ENCODE assay signal across 13 cellular contexts in the genomic region with DNA sequence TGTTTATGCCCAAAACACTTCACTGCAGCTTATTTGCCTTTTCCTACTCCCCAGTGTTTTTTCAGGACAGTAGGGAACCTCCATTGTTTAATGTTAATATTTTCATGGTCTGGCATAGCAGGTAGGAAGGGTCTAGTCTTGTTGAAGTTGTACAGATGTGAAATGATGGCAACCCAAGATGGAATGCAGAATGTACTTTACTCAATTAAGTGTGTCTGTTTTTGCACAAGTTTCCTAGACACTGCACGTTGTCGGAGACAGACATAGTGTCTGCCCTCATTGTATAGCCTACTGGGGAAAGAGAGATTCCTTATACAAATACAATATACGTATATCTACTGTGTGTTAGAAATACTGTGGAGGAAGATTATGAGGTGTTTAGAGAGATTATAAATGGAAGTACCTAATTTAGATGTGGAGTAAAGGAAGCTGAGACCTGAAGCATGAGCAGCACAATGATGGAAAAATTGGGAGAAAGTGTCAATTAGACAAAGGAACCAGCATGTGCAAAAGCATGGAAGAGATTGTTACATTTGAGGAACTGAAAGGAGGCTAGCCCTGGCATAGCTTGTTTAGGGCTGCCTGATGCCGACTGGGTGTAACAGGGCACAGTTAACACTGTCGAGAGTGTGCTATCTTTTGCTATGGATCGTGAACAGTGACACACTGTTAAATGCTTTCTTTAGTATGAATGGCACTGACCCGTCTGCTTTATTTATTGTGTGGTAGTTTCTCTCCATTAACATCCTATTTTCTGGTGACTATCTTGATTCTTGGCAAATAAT. TPM values are rescaled to one million over a fixed set of nuclear protein-coding genes. Genes with fewer than 3 reads are reported as not detected.
A peak's percentile ranks its signal among the peaks of the same experiment; 100 is the strongest.
DNase-seq lines count a peak whose midpoint lies in the region; ATAC-seq and TF ChIP-seq lines count a peak whose summit lies in the region.
"Had no signal": no experiment of that assay in that cellular context is flagged by ENCODE, and none has a peak within 500 bp of the region (broad histone marks: within the 10 kb centered on the region; RNA-seq: fewer than 3 reads in every experiment).

No MANE protein-coding gene starts in this region.

- H3K9me3 Mint-ChIP-seq in stimulated activated naive CD8-positive, alpha-beta T cell treated with anti-CD3 and anti-CD28 coated beads, Interleukin-15, Interleukin-2, amounts not matched to agents 100 ng/mL and 50 ng/mL, for 24 hours, result no peaks in the 10 kb centered on the region
- H3K9me3 Mint-ChIP-seq: activated naive CD4-positive, alpha-beta T cell treated with anti-CD3 and anti-CD28 coated beads, Interleukin-2, amount 50 U/mL, for 24 hours had no signal

- peaks cover 0 to 38% of the 10 kb centered on the region in 2 donors for H3K36me3 ChIP-seq in left lung

- H3K4me1 ChIP-seq in left lung, result peaks cover 0 to 32% of the 10 kb centered on the region in 2 donors

- no peak overlapping the region for H3K4me3 Mint-ChIP-seq in stimulated activated naive CD8-positive, alpha-beta T cell treated with anti-CD3 and anti-CD28 coated beads, Interleukin-15, Interleukin-2, amounts not matched to agents 100 ng/mL and 50 ng/mL, for 24 hours
- H3K4me3 Mint-ChIP-seq: activated naive CD4-positive, alpha-beta T cell treated with anti-CD3 and anti-CD28 coated beads, Interleukin-2, amount 50 U/mL, for 24 hours had no signal

- no peaks in the 10 kb centered on the region for H3K27me3 Mint-ChIP-seq in stimulated activated naive CD8-positive, alpha-beta T cell treated with anti-CD3 and anti-CD28 coated beads, Interleukin-15, Interleukin-2, amounts not matched to agents 100 ng/mL and 50 ng/mL, for 24 hours
- H3K27me3 Mint-ChIP-seq: activated naive CD4-positive, alpha-beta T cell treated with anti-CD3 and anti-CD28 coated beads, Interleukin-2, amount 50 U/mL, for 24 hours had no signal

- H3K4me3 ChIP-seq in left lung, result no peak overlapping the region
- H3K4me3 ChIP-seq: smooth muscle cell had no signal

- no peak overlapping the region for H3K27ac ChIP-seq in left lung

- POLR2A ChIA-PET in HEK293T (lab: Yijun Ruan, JAX), result no interaction called here

- no peaks in the 10 kb centered on the region for H3K9me3 ChIP-seq in left lung

- CTCF ChIA-PET in HEK293T (lab: Yijun Ruan, JAX), result no interaction called here

- H3K36me3 Mint-ChIP-seq in stimulated activated naive CD8-positive, alpha-beta T cell treated with anti-CD3 and anti-CD28 coated beads, Interleukin-15, Interleukin-2, amounts not matched to agents 100 ng/mL and 50 ng/mL, for 24 hours (ENCODE audit: low read depth), result peaks cover 47% of the 10 kb centered on the region

- peaks cover 55% of the 10 kb centered on the region for H3K4me1 Mint-ChIP-seq in stimulated activated naive CD8-positive, alpha-beta T cell treated with anti-CD3 and anti-CD28 coated beads, Interleukin-15, Interleukin-2, amounts not matched to agents 100 ng/mL and 50 ng/mL, for 24 hours (ENCODE audit: low read depth)

- in situ Hi-C loops in SK-MEL-5 (cut with HindIII; ENCODE audit: low pct_unique_long_range_greater_than_20kb, low sequenced_read_pairs), result no loop called here

- intact Hi-C loops in left lung (cut with DNase I), result no loop called here

- H3K27me3 ChIP-seq in left lung, result no peaks in the 10 kb centered on the region

- DNase-seq in stimulated activated naive CD8-positive, alpha-beta T cell treated with anti-CD3 and anti-CD28 coated beads, Interleukin-15, Interleukin-2, amounts not matched to agents 100 U/mL and 50 U/mL, for 24 hours, result no peak
- DNase-seq in SK-MEL-5 (ENCODE audit: low read depth, low spot score), result peak; percentile 68
- DNase-seq in left lung, result no peak
- no peak for DNase-seq in T-helper 9 cell
- no peak for DNase-seq in HEK293T (ENCODE audit: extremely low spot score)
- DNase-seq in NCI-H146 (lab: John Stamatoyannopoulos, UW), result no peak
- no peak for DNase-seq in DMS79 treated with DMSO at 0.1 percent for 48 hours (lab: John Stamatoyannopoulos, UW)
- DNase-seq: activated CD4-positive, alpha-beta T cell treated with anti-CD3 and anti-CD28 coated beads for 4 hours; NCI-H2171; stimulated activated CD8-positive, alpha-beta memory T cell treated with anti-CD3 and anti-CD28 coated beads, Interleukin-4, amount 100 ng/mL, for 48 hours had no signal

- H3K27ac Mint-ChIP-seq in stimulated activated naive CD8-positive, alpha-beta T cell treated with anti-CD3 and anti-CD28 coated beads, Interleukin-15, Interleukin-2, amounts not matched to agents 100 ng/mL and 50 ng/mL, for 24 hours, result peak overlapping the region; percentile 4

- no peak for ATAC-seq in stimulated activated naive CD8-positive, alpha-beta T cell treated with anti-CD3 and anti-CD28 coated beads, Interleukin-15, Interleukin-2, amounts not matched to agents 100 U/mL and 50 U/mL, for 24 hours
- ATAC-seq in left lung, result peak; percentile 22

- TF ChIP-seq CTCF in left lung (IDR thresholded peaks at IDR 0.05), result no peak

TF ChIP-seq in HEK293T, 16 proteins besides CTCF, POLR2A, EP300 and RAD21:
- TF ChIP-seq FOXK2 (IDR thresholded peaks at IDR 0.05) (no peak), ARNT (IDR thresholded peaks at IDR 0.05) (no peak), ELF4 (IDR thresholded peaks at IDR 0.05) (no peak)

RNA-seq across cellular contexts. Expression of a gene that starts 18.4 kb away (rescaled TPM):
- 21.2 and 22.1 TPM in 2 replicates for total RNA-seq in SK-MEL-5 (2014; rRNA removed; shearing (Covaris generic))
- polyA plus RNA-seq in SK-MEL-5 (2015; cell fraction: cytosol; rRNA removed), result 28.3 and 40.0 TPM in 2 replicates
- polyA plus RNA-seq in SK-MEL-5 (2015; cell fraction: nucleus; rRNA removed), result 93.4 and 119 TPM in 2 replicates
- 10 to 100 TPM; 25.2 to 27.7 TPM for total RNA-seq in left lung
